Comparison of ENCODE assay signal across 9 cellular contexts in the genomic region with DNA sequence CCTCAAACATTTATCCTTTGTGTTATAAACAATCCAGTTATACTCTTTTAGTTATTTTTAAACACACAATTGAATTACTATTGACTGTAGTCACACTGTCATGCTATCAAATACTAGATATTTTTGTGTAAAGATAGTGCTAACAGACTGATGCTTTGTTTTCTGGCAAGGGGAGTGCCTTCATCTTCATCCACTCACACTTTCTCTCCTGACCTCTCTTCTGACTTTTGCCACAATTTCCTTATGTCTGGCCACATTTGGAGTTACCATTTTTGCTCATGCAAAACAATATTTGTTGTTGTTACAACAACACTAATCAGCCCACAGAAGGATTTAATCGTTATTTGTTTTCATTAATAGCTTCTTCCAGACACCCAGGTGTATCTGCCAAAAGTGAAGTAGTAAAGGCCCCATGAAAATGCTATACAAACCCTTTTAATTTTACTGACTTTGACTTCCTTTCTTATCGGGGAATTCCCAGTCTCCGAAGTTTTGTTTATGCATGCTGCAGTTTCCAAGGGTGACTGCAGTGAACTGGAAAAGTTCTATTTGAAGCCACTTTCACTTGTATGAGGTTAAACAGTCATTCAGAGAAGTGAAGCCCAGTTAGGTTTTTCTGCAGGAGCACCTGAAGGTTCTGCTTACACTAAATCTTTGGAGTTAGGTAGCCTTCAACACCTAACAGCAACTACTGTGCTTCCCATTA.
DNase-seq lines count a peak whose midpoint lies in the region; ATAC-seq and TF ChIP-seq lines count a peak whose summit lies in the region.
"Had no signal": no experiment of that assay in that cellular context is flagged by ENCODE, and none has a peak within 500 bp of the region (broad histone marks: within the 10 kb centered on the region; RNA-seq: fewer than 3 reads in every experiment).

No MANE protein-coding gene starts in this region.

- no peaks in the 10 kb centered on the region for H3K27me3 ChIP-seq in gastroesophageal sphincter

- H3K9me3 ChIP-seq in gastroesophageal sphincter, result no peaks in the 10 kb centered on the region

- peak; percentile 58 for DNase-seq in AG10803 (ENCODE audit: low read depth)
- peak; percentile 79 for DNase-seq in fibroblast of peridontal ligament (ENCODE audit: extremely low read depth)
- DNase-seq in A172 (ENCODE audit: low spot score), result no peak
- no peak for DNase-seq in RKO (ENCODE audit: low spot score)
- no peak for DNase-seq in NCI-H1417 treated with DMSO at 0.1 percent for 48 hours (lab: John Stamatoyannopoulos, UW)
- DNase-seq: hippocampal formation had no signal

- TF ChIP-seq POLR2A in gastroesophageal sphincter (IDR thresholded peaks at IDR 0.05), result no peak

- 0 to 9% methylated on average over 3 of the region's 3 CpGs for WGBS in gastroesophageal sphincter (ENCODE audit: low coverage in 1 of 2), 2 donors

- no peak for TF ChIP-seq EP300 in gastroesophageal sphincter (IDR thresholded peaks at IDR 0.05)

- H3K27ac ChIP-seq in gastroesophageal sphincter, result no peak overlapping the region

- no peak overlapping the region for H3K4me3 ChIP-seq in AG10803 (ENCODE audit: low read length)
- no peak overlapping the region for H3K4me3 ChIP-seq in gastroesophageal sphincter

- ATAC-seq in GM19463 (IDR thresholded peaks at IDR 0.05; ENCODE audit: unreplicated experiment), result peak; percentile 94
- peak; percentile 96 for ATAC-seq in HG03442 (IDR thresholded peaks at IDR 0.05; ENCODE audit: unreplicated experiment)
- no peak for ATAC-seq in gastroesophageal sphincter

- no peak for TF ChIP-seq CTCF in AG10803 (conservative IDR thresholded peaks at IDR 0.05; ENCODE audit: low read length)
- TF ChIP-seq CTCF in gastroesophageal sphincter (IDR thresholded peaks at IDR 0.05), result no peak

- no peaks in the 10 kb centered on the region for H3K36me3 ChIP-seq in gastroesophageal sphincter

- H3K4me1 ChIP-seq in gastroesophageal sphincter, result peaks cover 0 to 7% (median 0%) of the 10 kb centered on the region in 3 donors

Comparison
In these comparisons a context has a peak if more than half of its experiments do, and no peak if none do; other contexts are left out.
1. DNase-seq: peak in AG10803 (single experiment) and fibroblast of peridontal ligament (single experiment); none in A172 (single experiment), RKO (single experiment) and NCI-H1417 treated with DMSO at 0.1 percent for 48 hours (single experiment).